Comparison of ENCODE assay signal across 12 cellular contexts in the genomic region with DNA sequence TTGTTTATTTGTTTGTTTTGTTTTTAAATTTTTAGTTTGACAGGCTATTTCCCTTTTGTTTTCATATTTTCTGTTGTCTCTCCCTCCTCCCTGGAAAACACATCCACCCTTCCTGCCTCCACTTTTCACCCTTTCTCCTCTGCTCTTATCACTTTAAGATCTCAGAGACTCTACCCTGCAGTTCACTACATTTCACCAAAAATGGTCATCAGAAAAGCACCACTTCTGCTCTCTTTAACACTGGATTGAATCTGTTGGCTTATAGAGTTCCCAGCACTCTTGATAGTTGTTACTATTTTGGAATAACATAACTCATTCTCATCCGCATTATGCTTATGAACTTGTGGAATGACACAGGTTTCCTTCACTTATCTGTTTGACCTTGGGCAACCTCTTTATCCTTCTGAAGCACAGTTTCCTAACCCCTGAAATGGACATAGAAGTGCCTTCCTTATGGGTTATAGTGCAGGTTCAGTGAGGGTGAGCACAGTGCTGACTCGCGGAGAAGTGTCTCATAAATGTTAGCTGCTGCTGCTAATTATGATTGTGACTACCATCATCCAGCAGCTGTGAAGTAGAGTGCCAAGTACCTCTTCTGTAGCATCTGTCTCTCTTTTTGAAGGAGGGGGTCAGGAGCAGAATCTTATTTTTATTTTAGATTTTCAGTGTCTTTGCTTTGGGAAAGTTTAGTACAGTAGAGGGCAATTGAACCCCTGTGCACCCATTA. TPM values are rescaled to one million over a fixed set of nuclear protein-coding genes. Genes with fewer than 3 reads are reported as not detected.
DNase-seq lines count a peak whose midpoint lies in the region; ATAC-seq and TF ChIP-seq lines count a peak whose summit lies in the region.
"Had no signal": no experiment of that assay in that cellular context is flagged by ENCODE, and none has a peak within 500 bp of the region (broad histone marks: within the 10 kb centered on the region; RNA-seq: fewer than 3 reads in every experiment).

No MANE protein-coding gene starts in this region.

- no peaks in the 10 kb centered on the region for H3K27me3 ChIP-seq in Caco-2 (replicated peaks; ENCODE audit: control insufficient read depth, insufficient read depth, low read length)
- H3K27me3 ChIP-seq in brain microvascular endothelial cell (replicated peaks): no peaks in the 10 kb centered on the region

- intact Hi-C loops in Caco-2 (cut with micrococcal nuclease; ENCODE audit: unreplicated experiment): loop anchor here (5.0 to 10.0 kb wide), 2 partner anchors 78 to 274 kb away; no protein-coding TSS in a partner anchor
- intact Hi-C loops in activated CD4-positive, alpha-beta memory T cell treated with anti-CD3 and anti-CD28 coated beads for 36 hours (cut with micrococcal nuclease): no loop called here

- CTCF ChIA-PET in Caco-2 (lab: Charles Lee): interaction anchor here (0.7 kb wide), 1 partner anchor 178 kb away, joined by 3 read pairs; no protein-coding TSS in a partner anchor
- CTCF ChIA-PET in activated CD4-positive, alpha-beta memory T cell treated with anti-CD3 and anti-CD28 coated beads for 36 hours (lab: Charles Lee): no interaction called here

- no peaks in the 10 kb centered on the region for H3K27me3 Mint-ChIP-seq in Caco-2 (ENCODE audit: insufficient read depth, unreplicated experiment)
- H3K27me3 Mint-ChIP-seq in osteocyte (ENCODE audit: unreplicated experiment): no peaks in the 10 kb centered on the region
- H3K27me3 Mint-ChIP-seq in activated CD4-positive, alpha-beta memory T cell treated with anti-CD3 and anti-CD28 coated beads for 36 hours: peaks cover 43% of the 10 kb centered on the region

- H3K9me3 ChIP-seq in Caco-2: no peaks in the 10 kb centered on the region

- H3K36me3 Mint-ChIP-seq in Caco-2 (ENCODE audit: insufficient read depth, unreplicated experiment): peaks cover 46% of the 10 kb centered on the region
- peaks cover 3% of the 10 kb centered on the region for H3K36me3 Mint-ChIP-seq in osteocyte (ENCODE audit: unreplicated experiment)
- H3K36me3 Mint-ChIP-seq in activated CD4-positive, alpha-beta memory T cell treated with anti-CD3 and anti-CD28 coated beads for 36 hours: no peaks in the 10 kb centered on the region
- H3K36me3 Mint-ChIP-seq: T-cell had no signal

- BruUV-seq in Caco-2 (replicated peaks; lab: Mats Ljungman, UMichigan): no TSS peak

- H3K4me3 ChIP-seq in Caco-2 (ENCODE audit: low read depth, low read length): no peak overlapping the region
- no peak overlapping the region for H3K4me3 ChIP-seq in brain microvascular endothelial cell (ENCODE audit: low read depth, low read length)

- H3K27ac Mint-ChIP-seq in Caco-2 (ENCODE audit: unreplicated experiment): peak overlapping the region; percentile 53
- H3K27ac Mint-ChIP-seq in osteocyte (ENCODE audit: unreplicated experiment): peak overlapping the region; percentile 66
- H3K27ac Mint-ChIP-seq in activated CD4-positive, alpha-beta memory T cell treated with anti-CD3 and anti-CD28 coated beads for 36 hours: no peak overlapping the region
- H3K27ac Mint-ChIP-seq: T-cell had no signal

- TF ChIP-seq CTCF in Caco-2 (IDR thresholded peaks at IDR 0.05; ENCODE audit: insufficient read depth in 1 of 2, low read depth in 1 of 2, low read length in 1 of 2, severe bottlenecking in 1 of 2, unreplicated experiment in 1 of 2): no peak
- no peak for TF ChIP-seq CTCF in brain microvascular endothelial cell (IDR thresholded peaks at IDR 0.05; ENCODE audit: low read depth, low read length, missing control alignments)
- TF ChIP-seq CTCF in osteocyte (IDR thresholded peaks at IDR 0.05): no peak

- in situ Hi-C loops in brain microvascular endothelial cell (cut with HindIII; ENCODE audit: low pct_ligation_motif_present, low sequenced_read_pairs): no loop called here

- H3K36me3 ChIP-seq in Caco-2 (ENCODE audit: control insufficient read depth, insufficient read depth, low read length) (no peaks in the 10 kb centered on the region), brain microvascular endothelial cell (replicated peaks) (peaks cover under 1% of the 10 kb centered on the region)

- DNase-seq in Caco-2 (no peak), LHCN-M2 (ENCODE audit: low read depth) (peak; percentile 71), brain microvascular endothelial cell (no peak), osteocyte (ENCODE audit: extremely low spot score, unreplicated experiment) (no peak), NCI-H345 treated with DMSO at 0.1 percent for 48 hours (lab: John Stamatoyannopoulos, UW; ENCODE audit: unreplicated experiment) (no peak)
- no peak for DNase-seq in activated CD4-positive, alpha-beta memory T cell treated with anti-CD3 and anti-CD28 coated beads for 36 hours
- DNase-seq: activated gamma-delta T cell treated with Interleukin-2 at 50 U/mL for 16 hours, mesendoderm, NCI-H2029 treated with DMSO at 0.1 percent for 48 hours, T-cell had no signal

- peaks cover 92% of the 10 kb centered on the region for H3K4me1 ChIP-seq in Caco-2

- H3K27ac ChIP-seq in brain microvascular endothelial cell: peak overlapping the region; percentile 32

- peaks cover 86% of the 10 kb centered on the region for H3K4me1 Mint-ChIP-seq in Caco-2 (ENCODE audit: low read depth, unreplicated experiment)
- H3K4me1 Mint-ChIP-seq in osteocyte (ENCODE audit: unreplicated experiment): peaks cover 91% of the 10 kb centered on the region
- H3K4me1 Mint-ChIP-seq in activated CD4-positive, alpha-beta memory T cell treated with anti-CD3 and anti-CD28 coated beads for 36 hours (ENCODE audit: low read depth): peaks cover 8% of the 10 kb centered on the region

- POLR2A ChIA-PET in Caco-2 (lab: Charles Lee): no interaction called here
- POLR2A ChIA-PET in activated CD4-positive, alpha-beta memory T cell treated with anti-CD3 and anti-CD28 coated beads for 36 hours (lab: Charles Lee): no interaction called here

- H3K9me3 Mint-ChIP-seq in Caco-2 (ENCODE audit: unreplicated experiment): no peaks in the 10 kb centered on the region
- no peaks in the 10 kb centered on the region for H3K9me3 Mint-ChIP-seq in osteocyte (ENCODE audit: unreplicated experiment)
- no peaks in the 10 kb centered on the region for H3K9me3 Mint-ChIP-seq in activated CD4-positive, alpha-beta memory T cell treated with anti-CD3 and anti-CD28 coated beads for 36 hours
- H3K9me3 Mint-ChIP-seq: T-cell had no signal

- no peak for ATAC-seq in HG02678 (IDR thresholded peaks at IDR 0.05; ENCODE audit: unreplicated experiment)
- no peak for ATAC-seq in GM21528 (IDR thresholded peaks at IDR 0.05; ENCODE audit: low FRiP score, unreplicated experiment)
- ATAC-seq: T-cell had no signal

- H3K4me3 Mint-ChIP-seq in Caco-2 (ENCODE audit: unreplicated experiment) (peak overlapping the region; percentile 20), osteocyte (ENCODE audit: unreplicated experiment) (no peak overlapping the region)
- H3K4me3 Mint-ChIP-seq in activated CD4-positive, alpha-beta memory T cell treated with anti-CD3 and anti-CD28 coated beads for 36 hours: no peak overlapping the region
- H3K4me3 Mint-ChIP-seq: T-cell had no signal

RNA-seq across cellular contexts. Expression of gene TEAD1, which starts 15.0 kb away (rescaled TPM):
- total RNA-seq in Caco-2 (2022) (134 and 144 TPM in 2 replicates), LHCN-M2 (2014; rRNA removed) (96.7 and 105 TPM in 2 replicates), osteocyte (152 and 154 TPM in 2 replicates)
- 43.8 TPM for polyA plus RNA-seq in LHCN-M2 (2012)
- 1 to 10 TPM; 1.0 to 1.5 TPM for total RNA-seq in activated CD4-positive, alpha-beta memory T cell treated with anti-CD3 and anti-CD28 coated beads for 36 hours

Comparison
In these comparisons a context has a peak if more than half of its experiments do, and no peak if none do; other contexts are left out.
1. RNA of gene TEAD1, which starts 15.0 kb away (total RNA-seq): 152 to 154 TPM in osteocyte, 134 to 144 TPM in Caco-2 and 96.7 to 105 TPM in LHCN-M2; 1.0 to 1.5 TPM in activated CD4-positive, alpha-beta memory T cell treated with anti-CD3 and anti-CD28 coated beads for 36 hours; every median in the first group is over 10 times any median in the second.